1 cellular context compared by ENCODE assay signal in genomic region chr16:11610580-11610979, GRCh38.
TF ChIP-seq lines count a peak whose summit lies in the region.

No MANE protein-coding gene starts in this region.

TF ChIP-seq in GM12878, 131 proteins besides CTCF, POLR2A, EP300 and RAD21:
- TF ChIP-seq ZNF24 (IDR thresholded peaks at IDR 0.05) (no peak), NFYA (IDR thresholded peaks at IDR 0.05; ENCODE audit: borderline replicate concordance, low read depth, low read length) (no peak), SMARCA5 (IDR thresholded peaks at IDR 0.05) (0 out of 2 replicates have a peak, but pooled peaks have one; percentile 53)
